8 cellular contexts compared by ENCODE assay signal in the genomic region with DNA sequence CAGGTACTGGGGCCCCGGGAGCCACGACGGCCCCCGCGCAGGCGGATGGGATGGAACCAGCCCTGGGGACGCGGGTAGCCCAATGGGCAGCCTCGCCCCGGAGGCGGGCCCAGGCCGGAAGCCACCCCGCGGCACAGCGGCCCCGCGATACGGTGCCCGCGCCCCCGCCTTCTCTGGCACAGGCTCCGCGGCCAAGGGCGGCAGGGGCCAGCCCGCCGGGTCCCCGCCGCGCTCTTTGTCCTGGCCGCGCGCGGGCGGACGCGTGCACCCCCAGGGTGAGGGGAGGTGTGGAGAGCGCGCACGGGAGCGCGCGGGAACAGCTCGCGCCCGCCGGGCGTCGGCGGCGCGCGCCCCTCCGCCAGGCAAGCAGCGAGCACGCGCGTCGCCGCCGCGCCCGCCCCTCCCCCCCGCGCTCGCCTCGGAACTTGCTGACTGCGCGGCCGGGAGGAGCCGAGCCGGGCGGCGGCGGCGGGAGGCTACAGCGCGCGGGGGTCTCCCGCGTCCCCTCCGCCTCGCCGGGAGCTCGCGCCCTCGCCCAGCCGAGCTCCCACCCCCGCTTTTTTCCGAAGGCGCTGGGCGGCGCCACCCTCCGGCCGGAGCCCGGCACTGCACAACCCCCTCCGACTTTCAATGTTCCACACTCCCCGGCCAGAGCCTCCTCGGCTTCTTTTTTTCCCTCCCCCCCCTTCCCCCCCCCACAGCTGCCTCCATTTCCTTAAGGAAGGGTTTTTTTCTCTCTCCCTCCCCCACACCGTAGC. TPM values are rescaled to one million over a fixed set of nuclear protein-coding genes. Genes with fewer than 3 reads are reported as not detected.
A peak's percentile ranks its signal among the peaks of the same experiment; 100 is the strongest.
DNase-seq lines count a peak whose midpoint lies in the region; ATAC-seq and TF ChIP-seq lines count a peak whose summit lies in the region.

A gene (plus strand): TSS at position 421 of the 758 bp plus-strand sequence. CDS start 1,438 bp downstream, outside the sequence.

- TF ChIP-seq CTCF in GM23338 (conservative IDR thresholded peaks at IDR 0.05; ENCODE audit: low read depth in 2 of 2) (peak; percentile 36 to 65), LNCaP clone FGC (IDR thresholded peaks at IDR 0.05; ENCODE audit: control insufficient read depth, extremely low read depth, insufficient read depth) (peak; percentile 39), cardiac muscle cell (IDR thresholded peaks at IDR 0.05; ENCODE audit: low read depth, low read length) (peak; percentile 62), transverse colon (IDR thresholded peaks at IDR 0.05) (peak; percentile 41 to 71 (median 65))

- peaks cover 35% of the 10 kb centered on the region for H3K79me2 ChIP-seq in GM23338 (replicated peaks; ENCODE audit: insufficient read depth)

- H3K9me2 ChIP-seq in GM23338 (ENCODE audit: insufficient read depth), result no peaks in the 10 kb centered on the region

- H3K9me3 Mint-ChIP-seq in GM23338, result peaks cover 3% of the 10 kb centered on the region; the same call in 1 of the 3 replicates
- no peaks in the 10 kb centered on the region for H3K9me3 Mint-ChIP-seq in activated naive CD8-positive, alpha-beta T cell treated with anti-CD3 and anti-CD28 coated beads, Interleukin-2, amount 50 U/mL, for 24 hours

- H3K4me2 ChIP-seq in GM23338, result peak within 1 kb of the TSS; percentile 92

- H3K27me3 ChIP-seq in GM23338 (ENCODE audit: insufficient read depth) (no peaks in the 10 kb centered on the region), cardiac muscle cell (no peaks in the 10 kb centered on the region), transverse colon (no peaks in the 10 kb centered on the region)

- peak within 1 kb of the TSS; percentile 48; the same call in 1 of the 2 replicates for H2AFZ ChIP-seq in GM23338

- H3K27me3 Mint-ChIP-seq in GM23338 (ENCODE audit: insufficient read depth, low read depth, poor library complexity), result peaks cover 7% of the 10 kb centered on the region
- H3K27me3 Mint-ChIP-seq in activated naive CD8-positive, alpha-beta T cell treated with anti-CD3 and anti-CD28 coated beads, Interleukin-2, amount 50 U/mL, for 24 hours, result peaks cover 2% of the 10 kb centered on the region

- WGBS in transverse colon (ENCODE audit: low coverage in 1 of 2), 2 donors, result 1% methylated on average over 45 of the region's 99 CpGs; no CpG with 5 or more reads in 1 of the 2 donors

- DNase-seq in GDM1 (lab: John Stamatoyannopoulos, UW) (peak; percentile 75), GM23338 (ENCODE audit: low spot score) (peak; percentile 85), LNCaP clone FGC (ENCODE audit: low read depth) (no peak), SW480 (ENCODE audit: low spot score) (peak; percentile 72), cardiac muscle cell (ENCODE audit: low read depth in 1 of 2, low spot score in 1 of 2) (peak; percentile 84 to 87), pons (ENCODE audit: low spot score) (peak; percentile 85), transverse colon (peak; percentile 85)
- peak; percentile 80 for DNase-seq in activated naive CD8-positive, alpha-beta T cell treated with anti-CD3 and anti-CD28 coated beads, Interleukin-2, amount 50 U/mL, for 24 hours

- in situ Hi-C loops in transverse colon (cut with MboI; ENCODE audit: low pct_ligation_motif_present in 1 of 4, low pct_unique_long_range_greater_than_20kb in 1 of 4, low sequenced_read_pairs in 3 of 4), result no loop called here

- H3K4me3 ChIP-seq in GM23338, result peak within 1 kb of the TSS; percentile 92
- peak within 1 kb of the TSS; percentile 73 for H3K4me3 ChIP-seq in LNCaP clone FGC (ENCODE audit: low read depth, low read length)
- peak within 1 kb of the TSS; percentile 92 for H3K4me3 ChIP-seq in cardiac muscle cell
- H3K4me3 ChIP-seq in transverse colon, result peak within 1 kb of the TSS; percentile 62 to 76 (median 67)

- H3K4me1 Mint-ChIP-seq in GM23338, result peaks cover 49% of the 10 kb centered on the region
- peaks cover 39% of the 10 kb centered on the region for H3K4me1 Mint-ChIP-seq in activated naive CD8-positive, alpha-beta T cell treated with anti-CD3 and anti-CD28 coated beads, Interleukin-2, amount 50 U/mL, for 24 hours

- no peaks in the 10 kb centered on the region for H3F3A ChIP-seq in GM23338 (replicated peaks; ENCODE audit: low read depth)

- TF ChIP-seq POLR2A in transverse colon (IDR thresholded peaks at IDR 0.05), result no peak

- intact Hi-C loops in transverse colon (cut with DNase I; ENCODE audit: low total_unique reads), result no loop called here

- no peaks in the 10 kb centered on the region; the same call in 1 of the 2 replicates for H3K36me3 ChIP-seq in GM23338 (ENCODE audit: insufficient read depth)
- H3K36me3 ChIP-seq in cardiac muscle cell, result no peaks in the 10 kb centered on the region
- no peaks in the 10 kb centered on the region for H3K36me3 ChIP-seq in transverse colon

- peaks cover 27% of the 10 kb centered on the region for H3K36me3 Mint-ChIP-seq in GM23338 (ENCODE audit: low read depth)
- H3K36me3 Mint-ChIP-seq in activated naive CD8-positive, alpha-beta T cell treated with anti-CD3 and anti-CD28 coated beads, Interleukin-2, amount 50 U/mL, for 24 hours (ENCODE audit: low read depth), result peaks cover 24% of the 10 kb centered on the region

- TF ChIP-seq EP300 in transverse colon (IDR thresholded peaks at IDR 0.05; ENCODE audit: low read depth), result no peak

- H4K20me1 ChIP-seq in GM23338 (replicated peaks; ENCODE audit: insufficient read depth), result no peaks in the 10 kb centered on the region

- H3K4me1 ChIP-seq in GM23338 (ENCODE audit: insufficient read depth) (peaks cover 55% of the 10 kb centered on the region), cardiac muscle cell (ENCODE audit: low read depth) (peaks cover 28% of the 10 kb centered on the region), transverse colon (peaks cover 14 to 42% (median 26%) of the 10 kb centered on the region in 4 donors)

- H3K4me3 Mint-ChIP-seq in GM23338, result peak within 1 kb of the TSS; percentile 94
- H3K4me3 Mint-ChIP-seq in activated naive CD8-positive, alpha-beta T cell treated with anti-CD3 and anti-CD28 coated beads, Interleukin-2, amount 50 U/mL, for 24 hours, result peak within 1 kb of the TSS; percentile 97

- peak; percentile 88 for ATAC-seq in GM23338
- peak; percentile 87 for ATAC-seq in activated naive CD8-positive, alpha-beta T cell treated with anti-CD3 and anti-CD28 coated beads, Interleukin-2, amount 50 U/mL, for 24 hours

- H3K27ac Mint-ChIP-seq in GM23338, result peak within 1 kb of the TSS; percentile 98
- H3K27ac Mint-ChIP-seq in activated naive CD8-positive, alpha-beta T cell treated with anti-CD3 and anti-CD28 coated beads, Interleukin-2, amount 50 U/mL, for 24 hours, result peak within 1 kb of the TSS; percentile 95

- peak within 1 kb of the TSS; percentile 89 for H3K27ac ChIP-seq in GM23338 (ENCODE audit: low read depth)
- peak within 1 kb of the TSS; percentile 76 for H3K27ac ChIP-seq in cardiac muscle cell
- H3K27ac ChIP-seq in transverse colon, result peak within 1 kb of the TSS; percentile 80 to 90 (median 86)

- H3K9me3 ChIP-seq in cardiac muscle cell (ENCODE audit: low read depth) (no peaks in the 10 kb centered on the region), transverse colon (no peaks in the 10 kb centered on the region)

TF ChIP-seq in GM23338, 12 proteins besides CTCF, POLR2A, EP300 and RAD21:
- TF ChIP-seq STAT1 (IDR thresholded peaks at IDR 0.05; ENCODE audit: unreplicated experiment) (no peak), CREB1 (CRISPR knock-in tag; IDR thresholded peaks at IDR 0.05; ENCODE audit: low read depth) (peak; percentile 35; the same call in 1 of the 2 replicates), POLR2AphosphoS5 (IDR thresholded peaks at IDR 0.05; ENCODE audit: low read depth) (peak; percentile 46; the same call in 1 of the 2 replicates)

RNA-seq across cellular contexts. Expression of the gene that starts here (rescaled TPM):
- 84.9 and 112 TPM in 2 replicates for total RNA-seq in GM23338 (2014; rRNA removed; shearing (Covaris generic))
- 111 and 124 TPM in 2 replicates for polyA plus RNA-seq in GM23338 (2016; fragmentation: Nextera tagmentation; extraction: Ambion mirVana)
- 128 and 196 TPM in 2 replicates for total RNA-seq in cardiac muscle cell
- polyA plus RNA-seq in cardiac muscle cell, result 202 and 227 TPM in 2 replicates
- total RNA-seq in transverse colon, result 10 to 100 TPM; 20.2 to 69.9 (median 65.4) TPM
